Comparison of ENCODE assay signal across 1 cellular context in the genomic region with DNA sequence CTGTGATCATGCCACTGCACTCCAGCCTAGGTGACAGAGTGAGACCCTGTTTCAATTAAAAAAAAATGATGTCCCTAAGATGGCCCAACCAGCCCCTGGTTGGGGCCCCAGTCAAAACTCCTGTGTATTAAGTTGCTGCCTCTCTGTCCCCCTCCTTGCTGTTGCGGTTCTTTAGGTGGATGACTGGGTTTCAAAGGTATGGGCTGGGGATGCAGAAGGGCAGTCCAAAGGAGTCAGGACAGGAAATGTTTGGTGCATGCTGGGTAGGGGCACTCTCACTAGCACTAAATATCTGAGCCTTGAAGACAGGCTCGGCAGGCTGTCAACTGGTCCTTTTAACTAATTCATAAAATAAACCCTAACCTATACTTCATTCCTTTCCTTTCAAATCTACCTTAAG.
TF ChIP-seq lines count a peak whose summit lies in the region.

No MANE protein-coding gene starts in this region.

TF ChIP-seq in HepG2, 621 proteins besides CTCF, POLR2A, EP300 and RAD21:
- TF ChIP-seq ZNF143 (CRISPR knock-in tag; IDR thresholded peaks at IDR 0.05) (0 out of 2 replicates have a peak, but pooled peaks have one; percentile 25), ZNF747 (CRISPR knock-in tag; IDR thresholded peaks at IDR 0.05; ENCODE audit: borderline replicate concordance) (0 out of 2 replicates have a peak, but pooled peaks have one; percentile 29), ZBTB21 (CRISPR knock-in tag; IDR thresholded peaks at IDR 0.05) (no peak), ZNF331 (CRISPR knock-in tag; IDR thresholded peaks at IDR 0.05) (no peak), ZNF138 (CRISPR knock-in tag; IDR thresholded peaks at IDR 0.05; ENCODE audit: low read depth) (no peak), ZNF709 (CRISPR knock-in tag; IDR thresholded peaks at IDR 0.05) (0 out of 2 replicates have a peak, but pooled peaks have one; percentile 4), ZNF687 (CRISPR knock-in tag; IDR thresholded peaks at IDR 0.05) (peak; percentile 7; the same call in 1 of the 2 replicates)
- TF ChIP-seq, protein P1, sequence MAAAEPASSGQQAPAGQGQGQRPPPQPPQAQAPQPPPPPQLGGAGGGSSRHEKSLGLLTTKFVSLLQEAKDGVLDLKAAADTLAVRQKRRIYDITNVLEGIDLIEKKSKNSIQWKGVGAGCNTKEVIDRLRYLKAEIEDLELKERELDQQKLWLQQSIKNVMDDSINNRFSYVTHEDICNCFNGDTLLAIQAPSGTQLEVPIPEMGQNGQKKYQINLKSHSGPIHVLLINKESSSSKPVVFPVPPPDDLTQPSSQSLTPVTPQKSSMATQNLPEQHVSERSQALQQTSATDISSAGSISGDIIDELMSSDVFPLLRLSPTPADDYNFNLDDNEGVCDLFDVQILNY (CRISPR knock-in tag; conservative IDR thresholded peaks at IDR 0.05): no peak
- TF ChIP-seq, protein P2, sequence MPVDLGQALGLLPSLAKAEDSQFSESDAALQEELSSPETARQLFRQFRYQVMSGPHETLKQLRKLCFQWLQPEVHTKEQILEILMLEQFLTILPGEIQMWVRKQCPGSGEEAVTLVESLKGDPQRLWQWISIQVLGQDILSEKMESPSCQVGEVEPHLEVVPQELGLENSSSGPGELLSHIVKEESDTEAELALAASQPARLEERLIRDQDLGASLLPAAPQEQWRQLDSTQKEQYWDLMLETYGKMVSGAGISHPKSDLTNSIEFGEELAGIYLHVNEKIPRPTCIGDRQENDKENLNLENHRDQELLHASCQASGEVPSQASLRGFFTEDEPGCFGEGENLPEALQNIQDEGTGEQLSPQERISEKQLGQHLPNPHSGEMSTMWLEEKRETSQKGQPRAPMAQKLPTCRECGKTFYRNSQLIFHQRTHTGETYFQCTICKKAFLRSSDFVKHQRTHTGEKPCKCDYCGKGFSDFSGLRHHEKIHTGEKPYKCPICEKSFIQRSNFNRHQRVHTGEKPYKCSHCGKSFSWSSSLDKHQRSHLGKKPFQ (CRISPR knock-in tag; IDR thresholded peaks at IDR 0.05; ENCODE audit: insufficient replicate concordance): no peak
